Comparison of ENCODE assay signal across 8 cellular contexts in genomic region chr1:182588460-182589396, GRCh38. TPM values are rescaled to one million over a fixed set of nuclear protein-coding genes. Genes with fewer than 3 reads are reported as not detected.
DNase-seq lines count a peak whose midpoint lies in the region; ATAC-seq and TF ChIP-seq lines count a peak whose summit lies in the region.

Gene RNASEL (minus strand): TSS chr1:182589256. CDS start chr1:182586806, 2,450 bp downstream.

- no peak for TF ChIP-seq CTCF in endothelial cell (IDR thresholded peaks at IDR 0.05; ENCODE audit: unreplicated experiment)

- DNase-seq in 8988T (peak; percentile 39), NCI-H526 (lab: John Stamatoyannopoulos, UW) (peak; percentile 59 to 74), endothelial cell (ENCODE audit: low spot score) (peak; percentile 49)
- DNase-seq in activated CD8-positive, alpha-beta memory T cell treated with anti-CD3 and anti-CD28 coated beads for 24 hours, result peak; percentile 78
- DNase-seq in stimulated activated effector memory CD8-positive, alpha-beta T cell treated with anti-CD3 and anti-CD28 coated beads, Interleukin-12 subunit alpha, Interleukin-12 subunit beta, amount 100 ng/mL, for 72 hours (ENCODE audit: low spot score in 2 of 2), result peak; percentile 32 to 63

- H3K9me3 ChIP-seq in mesodermal cell (ENCODE audit: control insufficient read depth, low read length), result no peaks in the 10 kb centered on the region

- ATAC-seq in GM18498 (IDR thresholded peaks at IDR 0.05; ENCODE audit: unreplicated experiment) (peak; percentile 89), HG02798 (IDR thresholded peaks at IDR 0.05; ENCODE audit: poor library complexity, unreplicated experiment) (peak; percentile 82)
- peak; percentile 89 for ATAC-seq in stimulated activated effector memory CD8-positive, alpha-beta T cell treated with anti-CD3 and anti-CD28 coated beads, Interleukin-12 subunit alpha, Interleukin-12 subunit beta, amount 100 ng/mL, for 72 hours

- 45 to 47% methylated on average over 13 of the region's 21 CpGs for WGBS in mesodermal cell (ENCODE audit: insufficient coverage in 2 of 2), 2 experiments

- H3K36me3 ChIP-seq in mesodermal cell (ENCODE audit: control insufficient read depth, insufficient read depth, low read length), result no peaks in the 10 kb centered on the region

- peak within 1 kb of the TSS; percentile 97 for H3K27ac Mint-ChIP-seq in endothelial cell (ENCODE audit: unreplicated experiment)
- H3K27ac Mint-ChIP-seq in stimulated activated effector memory CD8-positive, alpha-beta T cell treated with anti-CD3 and anti-CD28 coated beads, Interleukin-12 subunit alpha, Interleukin-12 subunit beta, amount 100 ng/mL, for 72 hours, result peak within 1 kb of the TSS; percentile 100

- peak within 1 kb of the TSS; percentile 13 for H3K27ac ChIP-seq in mesodermal cell (ENCODE audit: low read depth, low read length, severe bottlenecking)

- peaks cover 12% of the 10 kb centered on the region for H3K27me3 Mint-ChIP-seq in endothelial cell (ENCODE audit: unreplicated experiment)

- peaks cover 15% of the 10 kb centered on the region for H3K4me1 Mint-ChIP-seq in endothelial cell (ENCODE audit: unreplicated experiment)
- peaks cover 45% of the 10 kb centered on the region for H3K4me1 Mint-ChIP-seq in stimulated activated effector memory CD8-positive, alpha-beta T cell treated with anti-CD3 and anti-CD28 coated beads, Interleukin-12 subunit alpha, Interleukin-12 subunit beta, amount 100 ng/mL, for 72 hours

- peak within 1 kb of the TSS; percentile 92 for H3K4me3 Mint-ChIP-seq in endothelial cell (ENCODE audit: unreplicated experiment)
- peak within 1 kb of the TSS; percentile 100 for H3K4me3 Mint-ChIP-seq in stimulated activated effector memory CD8-positive, alpha-beta T cell treated with anti-CD3 and anti-CD28 coated beads, Interleukin-12 subunit alpha, Interleukin-12 subunit beta, amount 100 ng/mL, for 72 hours

- no peaks in the 10 kb centered on the region for H3K9me3 Mint-ChIP-seq in endothelial cell (ENCODE audit: unreplicated experiment)
- H3K9me3 Mint-ChIP-seq in stimulated activated effector memory CD8-positive, alpha-beta T cell treated with anti-CD3 and anti-CD28 coated beads, Interleukin-12 subunit alpha, Interleukin-12 subunit beta, amount 100 ng/mL, for 72 hours, result no peaks in the 10 kb centered on the region

- H3K36me3 Mint-ChIP-seq in endothelial cell (ENCODE audit: low read depth, unreplicated experiment), result peaks cover 5% of the 10 kb centered on the region
- H3K36me3 Mint-ChIP-seq in stimulated activated effector memory CD8-positive, alpha-beta T cell treated with anti-CD3 and anti-CD28 coated beads, Interleukin-12 subunit alpha, Interleukin-12 subunit beta, amount 100 ng/mL, for 72 hours, result peaks cover 1% of the 10 kb centered on the region

- H3K4me3 ChIP-seq in mesodermal cell (ENCODE audit: extremely low read depth, insufficient read depth, low read length, poor library complexity, severe bottlenecking), result peak within 1 kb of the TSS; percentile 32

- no peaks in the 10 kb centered on the region for H3K4me1 ChIP-seq in mesodermal cell (ENCODE audit: control insufficient read depth, insufficient read depth, low read length, poor library complexity, severe bottlenecking)

RNA-seq across cellular contexts. Expression of gene RNASEL, which starts in this region (rescaled TPM):
- total RNA-seq in endothelial cell (ENCODE audit: unreplicated experiment), result 2.3 TPM
- 2.1 TPM for polyA plus RNA-seq in mesodermal cell (2013, experiment 1 of 2)
- polyA plus RNA-seq in mesodermal cell (2013, experiment 2 of 2), result 2.5 TPM

Comparison
In these comparisons a context has a peak if more than half of its experiments do, and no peak if none do; other contexts are left out.
1. Peak in every context shown above with its lines: DNase-seq, ATAC-seq, H3K4me3 ChIP-seq and H3K27ac ChIP-seq.